ENCODE assay signal across 30 cellular contexts in genomic region chr18:9987355-9987754, GRCh38.
DNase-seq lines count a peak whose midpoint lies in the region; ATAC-seq, FAIRE-seq and TF ChIP-seq lines count a peak whose summit lies in the region.
"Had no signal": no experiment of that assay in that cellular context is flagged by ENCODE, and none has a peak within 500 bp of the region (broad histone marks: within the 10 kb centered on the region; RNA-seq: fewer than 3 reads in every experiment).

No MANE protein-coding gene starts in this region.

- FAIRE-seq in pancreas (lab: Jason Lieb, UNC), result no peak
- FAIRE-seq: GM18507, GM19239, H1 had no signal

- peaks cover 0 to 11% (median 9%) of the 10 kb centered on the region in 3 donors for H3K4me1 ChIP-seq in pancreas
- H3K4me1 ChIP-seq: colonic mucosa had no signal

- H3K9me3 Mint-ChIP-seq in stimulated activated memory B cell treated with anti-CD40 and anti-IgM and Interleukin-4, amounts not matched to agents 10 μg/mL and 1 μg/mL and 100 μg/mL, for 72 hours, result no peaks in the 10 kb centered on the region
- H3K9me3 Mint-ChIP-seq: activated naive CD4-positive, alpha-beta T cell treated with anti-CD3 and anti-CD28 coated beads, Interleukin-2, amount 50 U/mL, for 72 hours; memory B cell had no signal

- 33 to 43% methylated on average over 8 of the region's 8 CpGs for WGBS in pancreas, 2 donors

- H3K27ac ChIP-seq in pancreas, result peak overlapping the region in 3 of 4 donors; percentile 13 to 51 (median 33)
- H3K27ac ChIP-seq: cardiac muscle cell, colonic mucosa, epithelial cell of prostate, HL-60, upper lobe of right lung, WERI-Rb-1 had no signal

- no peak for TF ChIP-seq CTCF in pancreas (IDR thresholded peaks at IDR 0.05)

- peak; percentile 49 for DNase-seq in NCI-H2196 treated with DMSO at 0.1 percent for 48 hours (lab: John Stamatoyannopoulos, UW; ENCODE audit: unreplicated experiment)
- DNase-seq in astrocyte of the hippocampus (ENCODE audit: low read depth, low spot score), result peak; percentile 63
- peak; percentile 78 for DNase-seq in left ventricle myocardium superior
- DNase-seq in pancreas, result no peak
- no peak for DNase-seq in epidermal melanocyte (ENCODE audit: insufficient read length, low spot score)
- no peak for DNase-seq in activated CD8-positive, alpha-beta memory T cell treated with anti-CD3 and anti-CD28 coated beads, Interleukin-2, amount 50 U/mL, for 48 hours
- DNase-seq: activated CD4-positive, alpha-beta T cell treated with anti-CD3 and anti-CD28 coated beads for 4 hours; activated CD8-positive, alpha-beta memory T cell treated with anti-CD3 and anti-CD28 coated beads for 24 hours; colonic mucosa; effector CD8-positive, alpha-beta T cell; KG1; MG63; NCI-H1105 treated with DMSO at 0.1 percent for 48 hours; SIG-M5; stimulated activated CD4-positive, alpha-beta T cell treated with anti-CD3 and anti-CD28 coated beads, Interleukin-4, amount 100 ng/mL, for 1 hour; upper lobe of right lung; WERI-Rb-1 had no signal

- ATAC-seq in left ventricle myocardium superior, result peak; percentile 71
- ATAC-seq in pancreas, result peak in 3 of 4 donors; percentile 25 to 41 (median 34)
- no peak for ATAC-seq in stimulated activated memory B cell treated with anti-CD40 and anti-IgM and Interleukin-4, amounts not matched to agents 10 μg/mL and 1 μg/mL and 100 μg/mL, for 72 hours
- ATAC-seq in HG03432 (IDR thresholded peaks at IDR 0.05; ENCODE audit: unreplicated experiment), result no peak
- ATAC-seq: activated naive CD4-positive, alpha-beta T cell treated with anti-CD3 and anti-CD28 coated beads, Interleukin-2, amount 50 U/mL, for 72 hours; upper lobe of right lung had no signal

- H3K36me3 ChIP-seq in pancreas, result no peaks in the 10 kb centered on the region
- H3K36me3 ChIP-seq: BLaER1, cardiac muscle cell, colonic mucosa, heart left ventricle, MG63, upper lobe of right lung, WERI-Rb-1 had no signal

- no peak overlapping the region for H3K4me3 ChIP-seq in pancreas
- H3K4me3 ChIP-seq: BLaER1, cardiac muscle cell, colonic mucosa, heart left ventricle, MG63, upper lobe of right lung had no signal

- intact Hi-C loops in left ventricle myocardium superior (cut with micrococcal nuclease) (no loop called here), pancreas (cut with DNase I) (no loop called here)

- H3K27me3 Mint-ChIP-seq in stimulated activated memory B cell treated with anti-CD40 and anti-IgM and Interleukin-4, amounts not matched to agents 10 μg/mL and 1 μg/mL and 100 μg/mL, for 72 hours, result peaks cover 31% of the 10 kb centered on the region

- H3K27me3 ChIP-seq in pancreas, result no peaks in the 10 kb centered on the region
- H3K27me3 ChIP-seq: BLaER1, cardiac muscle cell, colonic mucosa, heart left ventricle, MG63, upper lobe of right lung had no signal

- H3K36me3 Mint-ChIP-seq in stimulated activated memory B cell treated with anti-CD40 and anti-IgM and Interleukin-4, amounts not matched to agents 10 μg/mL and 1 μg/mL and 100 μg/mL, for 72 hours, result no peaks in the 10 kb centered on the region
- H3K36me3 Mint-ChIP-seq: activated naive CD4-positive, alpha-beta T cell treated with anti-CD3 and anti-CD28 coated beads, Interleukin-2, amount 50 U/mL, for 72 hours; memory B cell had no signal

- no peak overlapping the region for H3K27ac Mint-ChIP-seq in stimulated activated memory B cell treated with anti-CD40 and anti-IgM and Interleukin-4, amounts not matched to agents 10 μg/mL and 1 μg/mL and 100 μg/mL, for 72 hours
- H3K27ac Mint-ChIP-seq: activated naive CD4-positive, alpha-beta T cell treated with anti-CD3 and anti-CD28 coated beads, Interleukin-2, amount 50 U/mL, for 72 hours; memory B cell had no signal

- H3K4me1 Mint-ChIP-seq in stimulated activated memory B cell treated with anti-CD40 and anti-IgM and Interleukin-4, amounts not matched to agents 10 μg/mL and 1 μg/mL and 100 μg/mL, for 72 hours, result no peaks in the 10 kb centered on the region
- H3K4me1 Mint-ChIP-seq: memory B cell had no signal

- H3K4me3 Mint-ChIP-seq in stimulated activated memory B cell treated with anti-CD40 and anti-IgM and Interleukin-4, amounts not matched to agents 10 μg/mL and 1 μg/mL and 100 μg/mL, for 72 hours, result no peak overlapping the region
- H3K4me3 Mint-ChIP-seq: memory B cell, neural crest cell had no signal

- H3K9me3 ChIP-seq in pancreas, result no peaks in the 10 kb centered on the region
- H3K9me3 ChIP-seq: colonic mucosa, heart left ventricle, MG63, upper lobe of right lung had no signal

Comparison
In these comparisons a context has a peak if more than half of its experiments do, and no peak if none do; other contexts are left out.
1. DNase-seq: peak in NCI-H2196 treated with DMSO at 0.1 percent for 48 hours (single experiment), astrocyte of the hippocampus (single experiment) and left ventricle myocardium superior (single experiment); none in pancreas (0 of 6), epidermal melanocyte (single experiment) and activated CD8-positive, alpha-beta memory T cell treated with anti-CD3 and anti-CD28 coated beads, Interleukin-2, amount 50 U/mL, for 48 hours (single experiment).
2. ATAC-seq: peak in left ventricle myocardium superior (single experiment) and pancreas (3 of 4); none in stimulated activated memory B cell treated with anti-CD40 and anti-IgM and Interleukin-4, amounts not matched to agents 10 μg/mL and 1 μg/mL and 100 μg/mL, for 72 hours (single experiment) and HG03432 (single experiment).